Comparison of ENCODE assay signal across 9 cellular contexts in the genomic region with DNA sequence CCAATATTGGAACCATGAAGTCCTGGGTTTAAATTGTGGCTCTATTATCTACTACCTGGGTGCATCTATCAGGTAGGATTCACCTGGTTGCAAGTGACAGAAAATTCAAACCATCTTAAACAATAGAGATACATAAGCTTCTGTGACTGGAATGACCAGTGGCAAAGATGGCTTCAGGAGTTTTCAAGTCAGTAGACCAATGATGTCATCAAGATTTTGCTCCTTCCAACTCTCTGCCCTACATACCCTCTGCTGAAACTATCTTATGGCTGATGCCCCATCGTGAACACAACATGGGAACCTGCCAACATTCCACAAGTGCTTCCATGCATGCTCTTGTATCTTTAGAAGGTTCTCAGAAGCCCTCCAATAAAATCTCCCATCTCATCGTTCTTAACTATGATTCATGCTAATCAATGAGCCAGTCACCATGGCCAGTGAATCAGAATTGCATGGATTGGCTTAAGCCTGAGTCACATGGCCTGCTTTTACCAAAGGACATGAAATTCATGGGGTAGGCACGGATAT.
"Had no signal": no experiment of that assay in that cellular context is flagged by ENCODE, and none has a peak within 500 bp of the region (broad histone marks: within the 10 kb centered on the region; RNA-seq: fewer than 3 reads in every experiment).

No MANE protein-coding gene starts in this region.

- FAIRE-seq: H1, H54, K562 had no signal

- H3K4me3 ChIP-seq: GM23338, K562 had no signal

- H3K4me2 ChIP-seq: GM23338 had no signal

- ATAC-seq: GM23338, K562 had no signal

- H2AFZ ChIP-seq: GM23338 had no signal

- DNase-seq: H9, HCEC 1CT, IMR-90, KG1 had no signal

- H3K27ac ChIP-seq: HL-60 had no signal
